ENCODE assay signal across 10 cellular contexts in the genomic region with DNA sequence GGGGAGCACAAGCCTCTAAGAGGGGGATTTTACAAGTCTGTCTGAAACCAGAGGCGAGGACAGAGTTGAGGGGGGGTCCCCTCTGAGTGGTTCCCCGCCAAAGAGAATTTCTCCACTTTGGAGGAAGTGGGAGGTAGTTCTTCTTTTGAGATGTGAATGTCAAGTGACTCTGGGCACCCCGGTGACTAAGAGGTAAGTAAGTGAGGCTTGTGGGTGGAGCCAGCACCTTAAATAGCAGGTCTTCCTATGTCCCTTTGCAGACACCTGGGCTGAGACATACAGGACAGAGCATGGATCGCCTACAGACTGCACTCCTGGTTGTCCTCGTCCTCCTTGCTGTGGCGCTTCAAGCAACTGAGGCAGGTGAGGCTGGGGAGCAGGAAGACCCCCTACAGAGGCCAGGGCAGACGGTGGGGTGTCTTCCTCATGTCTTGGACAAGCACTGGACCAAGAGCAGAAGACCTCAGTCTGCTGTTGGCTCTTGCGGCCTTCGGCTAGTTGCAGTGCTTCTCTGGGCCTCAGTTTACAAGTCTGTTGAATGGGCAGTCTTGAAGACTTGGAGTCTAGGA. TPM values are rescaled to one million over a fixed set of nuclear protein-coding genes. Genes with fewer than 3 reads are reported as not detected.
A peak's percentile ranks its signal among the peaks of the same experiment; 100 is the strongest.
DNase-seq lines count a peak whose midpoint lies in the region; ATAC-seq and TF ChIP-seq lines count a peak whose summit lies in the region.
"Had no signal": no experiment of that assay in that cellular context is flagged by ENCODE, and none has a peak within 500 bp of the region (broad histone marks: within the 10 kb centered on the region; RNA-seq: fewer than 3 reads in every experiment).

TSS of gene CCL22 (plus strand) at position 257 of the 569 bp plus-strand sequence. CDS start at position 291, 34 bp downstream.

- intact Hi-C loops in upper lobe of right lung (cut with DNase I) = no loop called here

- ATAC-seq in HG02840 (IDR thresholded peaks at IDR 0.05; ENCODE audit: low FRiP score, unreplicated experiment) (peak; percentile 62), upper lobe of right lung (peak; percentile 7)
- peak; percentile 70 for ATAC-seq in activated T-helper 17 cell treated with anti-CD3 and anti-CD28 coated beads, Interleukin-2, amount 50 U/mL, for 72 hours (replicated peaks)
- ATAC-seq: left colon had no signal

- peaks cover 1% of the 10 kb centered on the region for H3K27me3 Mint-ChIP-seq in activated T-helper 17 cell treated with anti-CD3 and anti-CD28 coated beads, Interleukin-2, amount 50 U/mL, for 72 hours

- H3K4me3 Mint-ChIP-seq in activated T-helper 17 cell treated with anti-CD3 and anti-CD28 coated beads, Interleukin-2, amount 50 U/mL, for 72 hours = no peak within 1 kb of the TSS

- no peaks in the 10 kb centered on the region for H3K36me3 Mint-ChIP-seq in activated T-helper 17 cell treated with anti-CD3 and anti-CD28 coated beads, Interleukin-2, amount 50 U/mL, for 72 hours (ENCODE audit: low read depth)

- no peaks in the 10 kb centered on the region for H3K4me1 ChIP-seq in upper lobe of right lung

- H3K27me3 ChIP-seq in upper lobe of right lung = no peaks in the 10 kb centered on the region

- TF ChIP-seq CTCF in upper lobe of right lung (IDR thresholded peaks at IDR 0.05) = no peak

- no peaks in the 10 kb centered on the region for H3K4me1 Mint-ChIP-seq in activated T-helper 17 cell treated with anti-CD3 and anti-CD28 coated beads, Interleukin-2, amount 50 U/mL, for 72 hours

- no peaks in the 10 kb centered on the region for H3K9me3 Mint-ChIP-seq in activated T-helper 17 cell treated with anti-CD3 and anti-CD28 coated beads, Interleukin-2, amount 50 U/mL, for 72 hours

- H3K27ac ChIP-seq in upper lobe of right lung = no peak within 1 kb of the TSS

- DNase-seq in stimulated activated CD4-positive, alpha-beta T cell treated with anti-CD3 and anti-CD28 coated beads, Interleukin-15, amount 100 ng/mL, for 48 hours (ENCODE audit: low read depth in 2 of 2) = peak; percentile 7 to 25
- DNase-seq in stimulated activated CD4-positive, alpha-beta T cell treated with anti-CD3 and anti-CD28 coated beads, Interleukin-4, amount 100 ng/mL, for 1 hour = no peak
- DNase-seq in upper lobe of right lung (no peak), OCI-M1 (lab: John Stamatoyannopoulos, UW) (no peak), NCI-H1092 (lab: John Stamatoyannopoulos, UW) (no peak), T-helper 9 cell (no peak)
- DNase-seq: left colon, NCI-H524 had no signal

- peak within 1 kb of the TSS; percentile 39 for H3K27ac Mint-ChIP-seq in activated T-helper 17 cell treated with anti-CD3 and anti-CD28 coated beads, Interleukin-2, amount 50 U/mL, for 72 hours

- no peaks in the 10 kb centered on the region for H3K36me3 ChIP-seq in upper lobe of right lung

- no peak within 1 kb of the TSS for H3K4me3 ChIP-seq in upper lobe of right lung

- no peaks in the 10 kb centered on the region for H3K9me3 ChIP-seq in upper lobe of right lung

RNA-seq across cellular contexts. Expression of gene CCL22, which starts in this region (rescaled TPM):
- total RNA-seq in activated T-helper 17 cell treated with anti-CD3 and anti-CD28 coated beads, Interleukin-2, amount 50 U/mL, for 72 hours = 10 to 100 TPM in 1 of 2 donors, 1 to 10 TPM in 1; 1.1 to 11.5 TPM
- total RNA-seq in upper lobe of right lung = 3.8 TPM

Comparison
In these comparisons a context has a peak if more than half of its experiments do, and no peak if none do; other contexts are left out.
1. DNase-seq: peak in stimulated activated CD4-positive, alpha-beta T cell treated with anti-CD3 and anti-CD28 coated beads, Interleukin-15, amount 100 ng/mL, for 48 hours (2 of 2); none in stimulated activated CD4-positive, alpha-beta T cell treated with anti-CD3 and anti-CD28 coated beads, Interleukin-4, amount 100 ng/mL, for 1 hour (single experiment), upper lobe of right lung (single experiment), OCI-M1 (single experiment), NCI-H1092 (single experiment) and T-helper 9 cell (single experiment).
2. ATAC-seq: peak in every context shown above with its lines; median percentile 70 in activated T-helper 17 cell treated with anti-CD3 and anti-CD28 coated beads, Interleukin-2, amount 50 U/mL, for 72 hours; 62 in HG02840; 7 in upper lobe of right lung.